In the genomic region with DNA sequence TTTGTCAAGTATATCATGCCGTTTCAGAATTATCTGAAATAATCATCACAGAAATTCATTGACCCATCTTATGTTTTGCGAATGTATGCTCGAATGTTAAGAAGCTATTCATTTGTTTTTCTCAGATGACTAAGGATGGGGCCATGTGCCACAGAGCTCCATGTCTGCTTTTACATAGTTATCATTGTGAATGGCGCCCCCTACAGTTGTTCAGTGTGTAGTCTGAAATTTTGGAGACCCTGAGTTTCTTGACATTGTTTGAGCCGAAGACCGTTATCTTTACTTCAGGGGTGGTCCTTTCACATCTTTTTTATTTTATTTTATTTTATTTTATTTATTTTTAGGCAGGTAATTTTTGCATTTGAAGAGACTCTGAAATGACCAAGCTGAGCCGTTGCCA, we compare ENCODE assay signal across 1 cellular context.
TF ChIP-seq lines count a peak whose summit lies in the region.

No MANE protein-coding gene starts in this region.

TF ChIP-seq in GM23338, 12 proteins besides CTCF, POLR2A, EP300 and RAD21 (continued from another document):
- TF ChIP-seq, protein P1, sequence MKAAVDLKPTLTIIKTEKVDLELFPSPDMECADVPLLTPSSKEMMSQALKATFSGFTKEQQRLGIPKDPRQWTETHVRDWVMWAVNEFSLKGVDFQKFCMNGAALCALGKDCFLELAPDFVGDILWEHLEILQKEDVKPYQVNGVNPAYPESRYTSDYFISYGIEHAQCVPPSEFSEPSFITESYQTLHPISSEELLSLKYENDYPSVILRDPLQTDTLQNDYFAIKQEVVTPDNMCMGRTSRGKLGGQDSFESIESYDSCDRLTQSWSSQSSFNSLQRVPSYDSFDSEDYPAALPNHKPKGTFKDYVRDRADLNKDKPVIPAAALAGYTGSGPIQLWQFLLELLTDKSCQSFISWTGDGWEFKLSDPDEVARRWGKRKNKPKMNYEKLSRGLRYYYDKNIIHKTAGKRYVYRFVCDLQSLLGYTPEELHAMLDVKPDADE (IDR thresholded peaks at IDR 0.05), result no peak
- TF ChIP-seq ZNF331 (CRISPR knock-in tag; IDR thresholded peaks at IDR 0.05; ENCODE audit: low read depth) (no peak), EZH2 (IDR thresholded peaks at IDR 0.05; ENCODE audit: low read depth, unreplicated experiment) (no peak), STAT1 (IDR thresholded peaks at IDR 0.05; ENCODE audit: unreplicated experiment) (no peak), CREB1 (CRISPR knock-in tag; IDR thresholded peaks at IDR 0.05; ENCODE audit: low read depth) (no peak), JUNB (IDR thresholded peaks at IDR 0.05; ENCODE audit: unreplicated experiment) (no peak)
- TF ChIP-seq, protein P2, sequence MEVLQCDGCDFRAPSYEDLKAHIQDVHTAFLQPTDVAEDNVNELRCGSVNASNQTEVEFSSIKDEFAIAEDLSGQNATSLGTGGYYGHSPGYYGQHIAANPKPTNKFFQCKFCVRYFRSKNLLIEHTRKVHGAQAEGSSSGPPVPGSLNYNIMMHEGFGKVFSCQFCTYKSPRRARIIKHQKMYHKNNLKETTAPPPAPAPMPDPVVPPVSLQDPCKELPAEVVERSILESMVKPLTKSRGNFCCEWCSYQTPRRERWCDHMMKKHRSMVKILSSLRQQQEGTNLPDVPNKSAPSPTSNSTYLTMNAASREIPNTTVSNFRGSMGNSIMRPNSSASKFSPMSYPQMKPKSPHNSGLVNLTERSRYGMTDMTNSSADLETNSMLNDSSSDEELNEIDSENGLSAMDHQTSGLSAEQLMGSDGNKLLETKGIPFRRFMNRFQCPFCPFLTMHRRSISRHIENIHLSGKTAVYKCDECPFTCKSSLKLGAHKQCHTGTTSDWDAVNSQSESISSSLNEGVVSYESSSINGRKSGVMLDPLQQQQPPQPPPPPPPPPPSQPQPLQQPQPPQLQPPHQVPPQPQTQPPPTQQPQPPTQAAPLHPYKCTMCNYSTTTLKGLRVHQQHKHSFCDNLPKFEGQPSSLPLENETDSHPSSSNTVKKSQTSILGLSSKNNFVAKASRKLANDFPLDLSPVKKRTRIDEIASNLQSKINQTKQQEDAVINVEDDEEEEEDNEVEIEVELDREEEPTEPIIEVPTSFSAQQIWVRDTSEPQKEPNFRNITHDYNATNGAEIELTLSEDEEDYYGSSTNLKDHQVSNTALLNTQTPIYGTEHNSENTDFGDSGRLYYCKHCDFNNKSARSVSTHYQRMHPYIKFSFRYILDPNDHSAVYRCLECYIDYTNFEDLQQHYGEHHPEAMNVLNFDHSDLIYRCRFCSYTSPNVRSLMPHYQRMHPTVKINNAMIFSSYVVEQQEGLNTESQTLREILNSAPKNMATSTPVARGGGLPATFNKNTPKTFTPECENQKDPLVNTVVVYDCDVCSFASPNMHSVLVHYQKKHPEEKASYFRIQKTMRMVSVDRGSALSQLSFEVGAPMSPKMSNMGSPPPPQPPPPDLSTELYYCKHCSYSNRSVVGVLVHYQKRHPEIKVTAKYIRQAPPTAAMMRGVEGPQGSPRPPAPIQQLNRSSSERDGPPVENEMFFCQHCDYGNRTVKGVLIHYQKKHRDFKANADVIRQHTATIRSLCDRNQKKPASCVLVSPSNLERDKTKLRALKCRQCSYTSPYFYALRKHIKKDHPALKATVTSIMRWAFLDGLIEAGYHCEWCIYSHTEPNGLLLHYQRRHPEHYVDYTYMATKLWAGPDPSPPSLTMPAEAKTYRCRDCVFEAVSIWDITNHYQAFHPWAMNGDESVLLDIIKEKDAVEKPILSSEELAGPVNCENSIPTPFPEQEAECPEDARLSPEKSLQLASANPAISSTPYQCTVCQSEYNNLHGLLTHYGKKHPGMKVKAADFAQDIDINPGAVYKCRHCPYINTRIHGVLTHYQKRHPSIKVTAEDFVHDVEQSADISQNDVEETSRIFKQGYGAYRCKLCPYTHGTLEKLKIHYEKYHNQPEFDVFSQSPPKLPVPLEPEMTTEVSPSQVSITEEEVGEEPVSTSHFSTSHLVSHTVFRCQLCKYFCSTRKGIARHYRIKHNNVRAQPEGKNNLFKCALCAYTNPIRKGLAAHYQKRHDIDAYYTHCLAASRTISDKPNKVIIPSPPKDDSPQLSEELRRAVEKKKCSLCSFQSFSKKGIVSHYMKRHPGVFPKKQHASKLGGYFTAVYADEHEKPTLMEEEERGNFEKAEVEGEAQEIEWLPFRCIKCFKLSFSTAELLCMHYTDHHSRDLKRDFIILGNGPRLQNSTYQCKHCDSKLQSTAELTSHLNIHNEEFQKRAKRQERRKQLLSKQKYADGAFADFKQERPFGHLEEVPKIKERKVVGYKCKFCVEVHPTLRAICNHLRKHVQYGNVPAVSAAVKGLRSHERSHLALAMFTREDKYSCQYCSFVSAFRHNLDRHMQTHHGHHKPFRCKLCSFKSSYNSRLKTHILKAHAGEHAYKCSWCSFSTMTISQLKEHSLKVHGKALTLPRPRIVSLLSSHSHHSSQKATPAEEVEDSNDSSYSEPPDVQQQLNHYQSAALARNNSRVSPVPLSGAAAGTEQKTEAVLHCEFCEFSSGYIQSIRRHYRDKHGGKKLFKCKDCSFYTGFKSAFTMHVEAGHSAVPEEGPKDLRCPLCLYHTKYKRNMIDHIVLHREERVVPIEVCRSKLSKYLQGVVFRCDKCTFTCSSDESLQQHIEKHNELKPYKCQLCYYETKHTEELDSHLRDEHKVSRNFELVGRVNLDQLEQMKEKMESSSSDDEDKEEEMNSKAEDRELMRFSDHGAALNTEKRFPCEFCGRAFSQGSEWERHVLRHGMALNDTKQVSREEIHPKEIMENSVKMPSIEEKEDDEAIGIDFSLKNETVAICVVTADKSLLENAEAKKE (CRISPR knock-in tag; IDR thresholded peaks at IDR 0.05), result no peak
